27 cellular contexts compared by ENCODE assay signal in the genomic region with DNA sequence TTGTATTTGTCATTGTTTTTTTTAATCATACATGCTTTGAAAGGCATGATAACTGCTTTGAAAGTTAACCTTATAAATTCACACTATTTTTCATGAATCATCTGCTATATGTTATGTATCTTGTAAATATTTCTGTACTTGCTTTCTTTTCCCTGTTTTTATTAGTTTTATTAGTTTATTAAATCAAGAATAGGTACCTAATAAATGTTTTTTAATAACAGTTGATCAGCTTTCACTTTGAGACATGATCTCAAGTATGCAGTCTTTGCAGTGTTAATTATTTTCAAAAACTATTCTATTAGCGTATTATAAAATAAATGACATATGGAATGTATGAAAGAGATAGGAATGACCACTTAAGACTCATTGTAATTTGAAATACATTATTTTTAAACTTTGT.
"Had no signal": no experiment of that assay in that cellular context is flagged by ENCODE, and none has a peak within 500 bp of the region (broad histone marks: within the 10 kb centered on the region; RNA-seq: fewer than 3 reads in every experiment).

No MANE protein-coding gene starts in this region.

- FAIRE-seq: urothelium cell line had no signal

- ATAC-seq: stimulated activated effector memory CD8-positive, alpha-beta T cell treated with anti-CD3 and anti-CD28 coated beads, Interleukin-12 subunit alpha, Interleukin-12 subunit beta, amount 100 ng/mL, for 72 hours; stimulated activated memory B cell treated with anti-CD40 and anti-IgM and Interleukin-4, amounts not matched to agents 10 μg/mL and 1 μg/mL and 100 μg/mL, for 72 hours; stimulated activated naive B cell treated with anti-CD40 and anti-IgM and Interleukin-4, amounts not matched to agents 10 μg/mL and 1 μg/mL and 100 μg/mL, for 72 hours; stimulated activated naive CD8-positive, alpha-beta T cell treated with anti-CD3 and anti-CD28 coated beads, Interleukin-15, amount 100 ng/mL, for 72 hours; stimulated activated naive CD8-positive, alpha-beta T cell treated with anti-CD3 and anti-CD28 coated beads, Interleukin-15, Interleukin-2, amounts not matched to agents 100 U/mL and 50 U/mL, for 24 hours; upper lobe of right lung had no signal

- H3K9me3 ChIP-seq: stomach, suprapubic skin, testis, thoracic aorta, thyroid gland, tibial artery, tibial nerve, transverse colon, upper lobe of left lung, upper lobe of right lung, uterus, vagina had no signal

- H3K4me3 ChIP-seq: stomach, suprapubic skin, testis, thoracic aorta, thyroid gland, tibial artery, tibial nerve, transverse colon, upper lobe of left lung, upper lobe of right lung, uterus, vagina had no signal

- H3K27ac ChIP-seq: stomach, suprapubic skin, testis, thoracic aorta, thyroid gland, tibial artery, tibial nerve, transverse colon, upper lobe of left lung, upper lobe of right lung, uterus, vagina had no signal

- DNase-seq: stimulated activated CD4-positive, alpha-beta T cell treated with anti-CD3 and anti-CD28 coated beads, Interleukin-2, amount 100 ng/mL, for 48 hours; stimulated activated CD4-positive, alpha-beta T cell treated with anti-CD3 and anti-CD28 coated beads, Interleukin-4, amount 100 ng/mL, for 1 hour; stimulated activated CD4-positive, alpha-beta T cell treated with anti-CD3 and anti-CD28 coated beads, Interleukin-4, amount 100 ng/mL, for 24 hours; stimulated activated CD4-positive, alpha-beta T cell treated with anti-CD3 and anti-CD28 coated beads, Interleukin-4, amount 100 ng/mL, for 4 hours; stimulated activated CD8-positive, alpha-beta memory T cell treated with anti-CD3 and anti-CD28 coated beads, Interleukin-4, amount 100 ng/mL, for 48 hours; stimulated activated naive B cell treated with anti-CD40 and anti-IgM and Interleukin-4, amounts not matched to agents 10 μg/mL and 1 μg/mL and 100 μg/mL, for 72 hours; stimulated activated naive CD4-positive, alpha-beta T cell; stimulated activated naive CD4-positive, alpha-beta T cell treated with Interleukin-2 at 50 U/mL for 16 hours; stimulated activated naive CD8-positive, alpha-beta T cell treated with anti-CD3 and anti-CD28 coated beads, Interleukin-15, amount 100 ng/mL, for 72 hours; stimulated activated naive CD8-positive, alpha-beta T cell treated with anti-CD3 and anti-CD28 coated beads, Interleukin-15, Interleukin-2, amounts not matched to agents 100 U/mL and 50 U/mL, for 24 hours; stomach; substantia nigra; testis; thyroid gland; tibial artery; transverse colon; trophoblast cell; upper lobe of left lung; upper lobe of right lung; uterus had no signal

- H3K36me3 ChIP-seq: thyroid gland, transverse colon, uterus, vagina had no signal

- H3K27me3 ChIP-seq: stomach, suprapubic skin, testis, thyroid gland, tibial artery, tibial nerve, transverse colon, upper lobe of left lung, upper lobe of right lung, uterus, vagina had no signal

- H3K4me1 ChIP-seq: stomach, suprapubic skin, testis, thyroid gland, tibial artery, tibial nerve, transverse colon, upper lobe of left lung, upper lobe of right lung, uterus, vagina had no signal
